ENCODE assay signal across 9 cellular contexts in the genomic region with DNA sequence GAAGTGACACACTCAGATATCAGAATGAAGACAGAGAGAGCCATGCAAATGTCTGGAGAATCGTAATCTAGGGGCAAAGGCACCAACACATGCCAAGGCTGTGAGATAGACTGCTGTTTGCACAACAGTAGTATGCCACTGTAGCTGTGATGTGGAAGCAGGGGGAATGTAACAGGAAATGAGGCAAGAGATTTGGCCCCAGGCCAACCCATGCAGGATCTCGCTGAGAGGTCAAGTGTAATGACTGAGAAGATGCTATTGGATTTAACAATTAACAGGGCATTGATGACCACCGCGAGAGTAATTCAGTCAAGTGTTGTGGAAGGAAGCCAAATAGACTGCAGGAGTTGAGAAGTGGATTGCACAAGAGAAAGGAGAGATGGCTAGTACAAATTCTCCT.
A peak's percentile ranks its signal among the peaks of the same experiment; 100 is the strongest.
DNase-seq lines count a peak whose midpoint lies in the region; ATAC-seq and TF ChIP-seq lines count a peak whose summit lies in the region.
"Had no signal": no experiment of that assay in that cellular context is flagged by ENCODE, and none has a peak within 500 bp of the region (broad histone marks: within the 10 kb centered on the region; RNA-seq: fewer than 3 reads in every experiment).

No MANE protein-coding gene starts in this region.

- no peak overlapping the region for H3K4me3 Mint-ChIP-seq in natural killer cell

- H3K4me1 ChIP-seq in SK-N-SH (ENCODE audit: control insufficient read depth in 1 of 2, insufficient read depth in 2 of 2, low read depth in 1 of 2, low read length in 1 of 2) (peaks cover 0 to 8% of the 10 kb centered on the region in 2 experiments; a peak in 2 of 4 replicates), HAP-1 (no peaks in the 10 kb centered on the region)

- H3K36me3 ChIP-seq in SK-N-SH (replicated peaks in 1 of 2; ENCODE audit: control insufficient read depth in 1 of 2, insufficient read depth in 2 of 2, low read length in 1 of 2) (no peaks in the 10 kb centered on the region), HAP-1 (replicated peaks) (no peaks in the 10 kb centered on the region)

- TF ChIP-seq EP300 in SK-N-SH (IDR thresholded peaks at IDR 0.05; ENCODE audit: borderline replicate concordance in 1 of 2, low read depth in 1 of 2, low read length in 1 of 2), result no peak

- H3F3A ChIP-seq in SK-N-SH (replicated peaks; ENCODE audit: insufficient read depth), result no peaks in the 10 kb centered on the region

- no peaks in the 10 kb centered on the region for H3K79me2 ChIP-seq in SK-N-SH (ENCODE audit: insufficient read depth)

- H3K4me1 Mint-ChIP-seq in natural killer cell, result no peaks in the 10 kb centered on the region

- 53% methylated on average over 4 of the region's 4 CpGs for WGBS in SK-N-SH (ENCODE audit: low lambda C conversion rate)

- H3K27me3 ChIP-seq in SK-N-SH (ENCODE audit: insufficient read depth), result no peaks in the 10 kb centered on the region
- no peaks in the 10 kb centered on the region for H3K27me3 ChIP-seq in HAP-1 (ENCODE audit: low read depth)

- no peak overlapping the region for H3K4me2 ChIP-seq in SK-N-SH

- no peak overlapping the region for H2AFZ ChIP-seq in SK-N-SH (ENCODE audit: low read depth)

- H3K4me3 ChIP-seq in SK-N-SH (ENCODE audit: low read depth in 2 of 2, low read length in 1 of 2), result no peak overlapping the region
- H3K4me3 ChIP-seq in HAP-1, result no peak overlapping the region

- no peaks in the 10 kb centered on the region for H3K36me3 Mint-ChIP-seq in natural killer cell

- no peak overlapping the region for H3K27ac Mint-ChIP-seq in natural killer cell

- no peaks in the 10 kb centered on the region for H4K20me1 ChIP-seq in SK-N-SH (ENCODE audit: insufficient read depth)

- TF ChIP-seq CTCF in SK-N-SH (IDR thresholded peaks at IDR 0.05), result no peak
- no peak for TF ChIP-seq CTCF in natural killer cell (IDR thresholded peaks at IDR 0.05)

- TF ChIP-seq RAD21 in SK-N-SH (IDR thresholded peaks at IDR 0.05; ENCODE audit: low read length), result no peak

- H3K9me3 Mint-ChIP-seq in natural killer cell, result no peaks in the 10 kb centered on the region

- in situ Hi-C loops in HAP-1 (cut with MboI; ENCODE audit: low sequenced_read_pairs), result no loop called here

- no peak overlapping the region for H3K27ac ChIP-seq in SK-N-SH (ENCODE audit: low read depth in 2 of 2, low read length in 1 of 2)

- no peaks in the 10 kb centered on the region for H3K27me3 Mint-ChIP-seq in natural killer cell (ENCODE audit: low read depth in 2 of 2)

- H3K9ac ChIP-seq in SK-N-SH, result no peak overlapping the region

- CTCF ChIA-PET in SK-N-SH (lab: Yijun Ruan, JAX), result no interaction called here

- H3K9me2 ChIP-seq in SK-N-SH, result no peaks in the 10 kb centered on the region

- ATAC-seq in GM18868 (IDR thresholded peaks at IDR 0.05; ENCODE audit: unreplicated experiment), result no peak
- no peak for ATAC-seq in natural killer cell

- H3K9me3 ChIP-seq in SK-N-SH (no peaks in the 10 kb centered on the region), HAP-1 (no peaks in the 10 kb centered on the region)

- intact Hi-C loops in natural killer cell (cut with micrococcal nuclease), result no loop called here

- DNase-seq in EL (peak; percentile 61), NCI-H128 (lab: John Stamatoyannopoulos, UW; ENCODE audit: unreplicated experiment) (peak; percentile 78), SK-N-SH (peak; percentile 12), left kidney (ENCODE audit: low read depth, low spot score) (peak; percentile 8), HAP-1 (ENCODE audit: low spot score in 2 of 2) (no peak), natural killer cell (no peak)
- DNase-seq in activated effector memory CD4-positive, alpha-beta T cell treated with anti-CD3 and anti-CD28 coated beads, Interleukin-2, amount 50 U/mL, for 16 hours, result no peak
- DNase-seq: activated CD8-positive, alpha-beta memory T cell treated with anti-CD3 and anti-CD28 coated beads, Interleukin-2, amount 50 U/mL, for 48 hours had no signal

- POLR2A ChIA-PET in SK-N-SH (lab: Yijun Ruan, JAX), result no interaction called here

TF ChIP-seq in SK-N-SH, 30 proteins besides CTCF, POLR2A, EP300 and RAD21:
- peak; percentile 83 for TF ChIP-seq NFIC (IDR thresholded peaks at IDR 0.05; ENCODE audit: borderline replicate concordance)
- no peak for TF ChIP-seq TCF12 (IDR thresholded peaks at IDR 0.05)

Comparison
In these comparisons a context has a peak if more than half of its experiments do, and no peak if none do; other contexts are left out.
1. DNase-seq: peak in EL (single experiment), NCI-H128 (single experiment), SK-N-SH (single experiment) and left kidney (single experiment); none in activated effector memory CD4-positive, alpha-beta T cell treated with anti-CD3 and anti-CD28 coated beads, Interleukin-2, amount 50 U/mL, for 16 hours (single experiment), HAP-1 (0 of 2) and natural killer cell (single experiment).